8 cellular contexts compared by ENCODE assay signal in the genomic region with DNA sequence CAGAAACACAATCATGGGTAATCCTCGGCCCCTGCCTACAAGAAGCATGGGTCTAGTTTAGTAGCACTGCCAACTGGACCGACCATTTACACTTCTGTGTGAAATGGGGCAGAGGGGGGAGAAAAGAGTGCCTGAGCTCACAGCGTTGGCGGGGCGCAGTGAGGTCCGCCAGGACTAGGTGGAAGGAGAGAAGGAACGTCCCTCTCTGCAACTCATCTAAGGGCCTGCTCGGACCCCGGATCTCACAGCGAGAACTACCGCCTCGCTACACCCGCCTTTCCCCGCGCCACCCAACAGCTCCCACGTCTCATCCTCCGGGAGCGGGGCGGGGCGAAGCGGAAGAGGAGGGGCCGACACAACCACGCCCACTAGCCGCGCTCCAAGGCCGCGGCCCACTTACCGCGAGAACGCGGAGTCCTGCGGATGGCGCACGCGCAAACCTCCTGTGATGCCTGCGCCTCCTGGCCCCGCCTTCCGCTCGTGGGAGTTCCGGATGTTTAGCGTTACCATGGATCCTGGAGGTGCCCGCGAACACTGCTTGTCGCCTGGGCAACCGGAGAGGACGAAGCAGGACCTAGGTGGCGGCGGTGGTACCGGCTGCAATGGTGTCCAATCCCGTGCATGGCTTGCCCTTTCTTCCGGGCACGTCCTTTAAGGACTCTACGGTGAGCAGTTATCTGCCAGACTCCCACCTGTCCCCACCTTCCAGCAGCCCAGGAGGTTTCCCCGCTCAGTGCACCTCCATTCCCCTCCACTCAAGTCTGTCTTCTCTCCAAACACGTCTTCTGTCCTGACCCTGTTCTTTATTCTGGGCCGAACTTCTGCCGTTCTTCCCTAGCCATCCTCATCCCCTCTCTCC. TPM values are rescaled to one million over a fixed set of nuclear protein-coding genes. Genes with fewer than 3 reads are reported as not detected.
DNase-seq lines count a peak whose midpoint lies in the region; ATAC-seq, FAIRE-seq and TF ChIP-seq lines count a peak whose summit lies in the region.

A gene with protein sequence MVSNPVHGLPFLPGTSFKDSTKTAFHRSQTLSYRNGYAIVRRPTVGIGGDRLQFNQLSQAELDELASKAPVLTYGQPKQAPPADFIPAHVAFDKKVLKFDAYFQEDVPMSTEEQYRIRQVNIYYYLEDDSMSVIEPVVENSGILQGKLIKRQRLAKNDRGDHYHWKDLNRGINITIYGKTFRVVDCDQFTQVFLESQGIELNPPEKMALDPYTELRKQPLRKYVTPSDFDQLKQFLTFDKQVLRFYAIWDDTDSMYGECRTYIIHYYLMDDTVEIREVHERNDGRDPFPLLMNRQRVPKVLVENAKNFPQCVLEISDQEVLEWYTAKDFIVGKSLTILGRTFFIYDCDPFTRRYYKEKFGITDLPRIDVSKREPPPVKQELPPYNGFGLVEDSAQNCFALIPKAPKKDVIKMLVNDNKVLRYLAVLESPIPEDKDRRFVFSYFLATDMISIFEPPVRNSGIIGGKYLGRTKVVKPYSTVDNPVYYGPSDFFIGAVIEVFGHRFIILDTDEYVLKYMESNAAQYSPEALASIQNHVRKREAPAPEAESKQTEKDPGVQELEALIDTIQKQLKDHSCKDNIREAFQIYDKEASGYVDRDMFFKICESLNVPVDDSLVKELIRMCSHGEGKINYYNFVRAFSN (plus strand): TSS at position 534 of the 859 bp plus-strand sequence. CDS start 69 bp downstream, at position 603.

- TF ChIP-seq CTCF in BE2C (IDR thresholded peaks at IDR 0.05; ENCODE audit: low read depth, low read length), result no peak
- no peak for TF ChIP-seq CTCF in coronary artery (IDR thresholded peaks at IDR 0.05)

- H3K4me3 ChIP-seq in BE2C (ENCODE audit: low read depth, low read length), result peak within 1 kb of the TSS; percentile 74
- peak within 1 kb of the TSS; percentile 89 for H3K4me3 ChIP-seq in coronary artery

- no peaks in the 10 kb centered on the region for H3K9me3 ChIP-seq in BE2C

- ATAC-seq in HG03442 (IDR thresholded peaks at IDR 0.05; ENCODE audit: unreplicated experiment) (peak; percentile 91), left colon (peak; percentile 97)

- DNase-seq in BE2C (peak; percentile 99), GM19239 (ENCODE audit: insufficient read length, low spot score) (peak; percentile 67), NCI-H524 (lab: John Stamatoyannopoulos, UW) (peak; percentile 94 to 98), coronary artery (ENCODE audit: low spot score) (peak; percentile 99), left colon (peak; percentile 98 to 99)
- peak; percentile 98 for DNase-seq in activated CD4-positive, alpha-beta T cell treated with anti-CD3 and anti-CD28 coated beads for 4 hours
- DNase-seq in stimulated activated CD4-positive, alpha-beta T cell treated with anti-CD3 and anti-CD28 coated beads, Interleukin-1b, Interleukin-23, amount 100 ng/mL, for 48 hours, result peak; percentile 98

- no peaks in the 10 kb centered on the region for H3K27me3 ChIP-seq in BE2C

- H3K36me3 ChIP-seq in BE2C, result no peaks in the 10 kb centered on the region

- intact Hi-C loops in left colon (cut with DNase I, micrococcal nuclease), result loop anchor here (5.0 to 10.0 kb wide), 4 partner anchors 95 to 242 kb away; partner anchors contain the start of gene TRAM2 (in 1 of the 2)

- peak; percentile 94 for FAIRE-seq in GM19239 (lab: Jason Lieb, UNC)

- H3K4me1 ChIP-seq in BE2C, result peaks cover 25% of the 10 kb centered on the region

- H3K27ac ChIP-seq in coronary artery, result peak within 1 kb of the TSS; percentile 89 to 90

RNA-seq across cellular contexts. Expression of the gene that starts here (rescaled TPM):
- polyA plus RNA-seq in BE2C (2012; ENCODE audit: insufficient read depth, insufficient read length, low read depth), result 5.3 TPM
- 10 to 100 TPM; 11.1 to 13.8 TPM for total RNA-seq in left colon

Comparison
In these comparisons a context has a peak if more than half of its experiments do, and no peak if none do; other contexts are left out.
1. Peak in every context shown above with its lines: DNase-seq, ATAC-seq, H3K4me3 ChIP-seq and H3K27ac ChIP-seq.